ENCODE assay signal across 9 cellular contexts in genomic region chr12:26935636-26936378, GRCh38. TPM values are rescaled to one million over a fixed set of nuclear protein-coding genes. Genes with fewer than 3 reads are reported as not detected.
DNase-seq lines count a peak whose midpoint lies in the region; ATAC-seq and TF ChIP-seq lines count a peak whose summit lies in the region.
"Had no signal": no experiment of that assay in that cellular context is flagged by ENCODE, and none has a peak within 500 bp of the region (broad histone marks: within the 10 kb centered on the region; RNA-seq: fewer than 3 reads in every experiment).

No MANE protein-coding gene starts in this region.

- CTCF ChIA-PET in CD4-positive, alpha-beta T cell (lab: Charles Lee), result interaction anchor here (1.3 to 1.6 kb wide), 2 partner anchors 78 to 103 kb away, joined by 6 read pairs; partner anchors contain the start of genes ITPR2 and TM7SF3
- CTCF ChIA-PET in naive thymus-derived CD4-positive, alpha-beta T cell (lab: Charles Lee), result interaction anchor here (0.7 to 1.1 kb wide), 2 partner anchors 79 to 91 kb away, joined by 3 read pairs; partner anchors contain the start of gene TM7SF3

- H3K4me1 ChIP-seq in adipocyte (ENCODE audit: control insufficient read depth, insufficient read depth, low read length), result peaks cover 39% of the 10 kb centered on the region
- H3K4me1 ChIP-seq in naive thymus-derived CD4-positive, alpha-beta T cell (ENCODE audit: control insufficient read depth in 2 of 2, insufficient read depth in 2 of 2, low read length in 2 of 2), result peaks cover 18 to 24% of the 10 kb centered on the region in 2 donors

- peak overlapping the region; percentile 90 for H3K4me3 Mint-ChIP-seq in CD4-positive, alpha-beta T cell
- peak overlapping the region; percentile 49 to 99 (median 96) for H3K4me3 Mint-ChIP-seq in naive thymus-derived CD4-positive, alpha-beta T cell

- intact Hi-C loops in CD4-positive, alpha-beta T cell (cut with DNase I, micrococcal nuclease), result loop anchor here (2.0 to 5.0 kb wide), 3 partner anchors 36 to 371 kb away; partner anchors contain the start of gene ITPR2 (in 1 of the 2)
- intact Hi-C loops in naive thymus-derived CD4-positive, alpha-beta T cell (cut with micrococcal nuclease), result loop anchor here (2.0 to 10.0 kb wide), 6 partner anchors 206 to 1884 kb away; partner anchors contain the start of genes CCDC91 (in 1 of the 2), DNAI7 (in 1 of the 2) and ETFRF1 (in 1 of the 2)

- peaks cover 16% of the 10 kb centered on the region for H3K36me3 ChIP-seq in adipocyte (ENCODE audit: control insufficient read depth, insufficient read depth, low read length, severe bottlenecking)
- H3K36me3 ChIP-seq in naive thymus-derived CD4-positive, alpha-beta T cell (ENCODE audit: control insufficient read depth in 2 of 3, insufficient read depth in 3 of 3, low read length in 3 of 3), result peaks cover 0 to 12% (median 0%) of the 10 kb centered on the region in 3 experiments

- H3K27me3 ChIP-seq in CD4-positive, alpha-beta T cell (ENCODE audit: control insufficient read depth, insufficient read depth, low read length), result no peaks in the 10 kb centered on the region
- H3K27me3 ChIP-seq in adipocyte (replicated peaks; ENCODE audit: control insufficient read depth, insufficient read depth, low read length), result no peaks in the 10 kb centered on the region
- no peaks in the 10 kb centered on the region for H3K27me3 ChIP-seq in naive thymus-derived CD4-positive, alpha-beta T cell (ENCODE audit: control insufficient read depth in 2 of 2, insufficient read depth in 2 of 2, low read length in 2 of 2)

- POLR2A ChIA-PET in CD4-positive, alpha-beta T cell (lab: Charles Lee), result interaction anchor here (0.7 to 1.5 kb wide), 2 partner anchors 79 to 87 kb away, joined by 5 read pairs; partner anchors contain the start of genes MED21 and TM7SF3
- POLR2A ChIA-PET in naive thymus-derived CD4-positive, alpha-beta T cell (lab: Charles Lee), result interaction anchor here (0.8 to 2.0 kb wide), 3 partner anchors 9 to 80 kb away, joined by 3 to 7 read pairs (median 4); no protein-coding TSS in a partner anchor

- no peak for ATAC-seq in CD4-positive, alpha-beta T cell (ENCODE audit: poor library complexity)
- no peak for ATAC-seq in naive thymus-derived CD4-positive, alpha-beta T cell
- ATAC-seq in GM21423 (IDR thresholded peaks at IDR 0.05; ENCODE audit: unreplicated experiment) (no peak), HG03196 (IDR thresholded peaks at IDR 0.05; ENCODE audit: unreplicated experiment) (no peak)

- peak overlapping the region; percentile 100 for H3K4me3 ChIP-seq in adipocyte (ENCODE audit: low read length)
- H3K4me3 ChIP-seq in naive thymus-derived CD4-positive, alpha-beta T cell (ENCODE audit: low read length), result peak overlapping the region; percentile 96

- TF ChIP-seq CTCF in CD4-positive, alpha-beta T cell (IDR thresholded peaks at IDR 0.05), result no peak

- peaks cover 54% of the 10 kb centered on the region for H3K36me3 Mint-ChIP-seq in CD4-positive, alpha-beta T cell (ENCODE audit: low read depth)
- peaks cover 9 to 33% (median 15%) of the 10 kb centered on the region in 5 donors for H3K36me3 Mint-ChIP-seq in naive thymus-derived CD4-positive, alpha-beta T cell

- H3K27ac Mint-ChIP-seq in CD4-positive, alpha-beta T cell, result peak overlapping the region; percentile 86
- H3K27ac Mint-ChIP-seq in naive thymus-derived CD4-positive, alpha-beta T cell, result peak overlapping the region; percentile 39 to 99 (median 93)

- H3K27ac ChIP-seq in CD4-positive, alpha-beta T cell (ENCODE audit: low read depth, low read length), result peak overlapping the region; percentile 94
- peak overlapping the region; percentile 49 for H3K27ac ChIP-seq in naive thymus-derived CD4-positive, alpha-beta T cell (ENCODE audit: low read depth, low read length)

- H3K9ac ChIP-seq in adipocyte (ENCODE audit: low read length), result peak overlapping the region; percentile 99

- no peaks in the 10 kb centered on the region for H3K9me3 ChIP-seq in CD4-positive, alpha-beta T cell (ENCODE audit: control insufficient read depth, low read length)
- H3K9me3 ChIP-seq in adipocyte (ENCODE audit: control insufficient read depth, low read length), result no peaks in the 10 kb centered on the region
- no peaks in the 10 kb centered on the region for H3K9me3 ChIP-seq in naive thymus-derived CD4-positive, alpha-beta T cell (ENCODE audit: control insufficient read depth in 2 of 3, low read length in 3 of 3)

- DNase-seq in CD4-positive, alpha-beta T cell, result no peak
- DNase-seq in KG1 (lab: John Stamatoyannopoulos, UW) (peak; percentile 28), adipocyte (ENCODE audit: low read depth) (no peak), islet precursor cell (no peak), NCI-H510A treated with DMSO at 0.1 percent for 48 hours (lab: John Stamatoyannopoulos, UW) (no peak)
- DNase-seq in naive thymus-derived CD4-positive, alpha-beta T cell, result no peak
- DNase-seq: NCI-H2081 had no signal

- no peaks in the 10 kb centered on the region for H3K9me3 Mint-ChIP-seq in CD4-positive, alpha-beta T cell
- H3K9me3 Mint-ChIP-seq in naive thymus-derived CD4-positive, alpha-beta T cell, result peaks cover 0 to 2% (median 0%) of the 10 kb centered on the region in 11 donors

- H3K27me3 Mint-ChIP-seq in CD4-positive, alpha-beta T cell, result no peaks in the 10 kb centered on the region
- H3K27me3 Mint-ChIP-seq in naive thymus-derived CD4-positive, alpha-beta T cell, result peaks cover 0 to 3% (median 0%) of the 10 kb centered on the region in 5 donors

- peaks cover 75% of the 10 kb centered on the region for H3K4me1 Mint-ChIP-seq in CD4-positive, alpha-beta T cell (ENCODE audit: low read depth)
- H3K4me1 Mint-ChIP-seq in naive thymus-derived CD4-positive, alpha-beta T cell, result peaks cover 33 to 71% (median 61%) of the 10 kb centered on the region in 7 donors

RNA-seq across cellular contexts. Expression of gene INTS13, which starts 2.0 kb away (rescaled TPM):
- total RNA-seq in CD4-positive, alpha-beta T cell, result 10 to 100 TPM in 1 of 2 experiments, 1 to 10 TPM in 1; 8.5 to 12.1 TPM
- 10 to 100 TPM; 13.2 to 46.7 (median 19.0) TPM for total RNA-seq in naive thymus-derived CD4-positive, alpha-beta T cell
- 10 to 100 TPM; 18.5 to 25.8 TPM for polyA plus RNA-seq in naive thymus-derived CD4-positive, alpha-beta T cell

RNA-seq across cellular contexts. Expression of gene FGFR1OP2, which starts 2.5 kb away (rescaled TPM):
- total RNA-seq in CD4-positive, alpha-beta T cell, result 10 to 100 TPM; 44.8 to 46.8 TPM
- total RNA-seq in naive thymus-derived CD4-positive, alpha-beta T cell, result 10 to 100 TPM; 35.6 to 84.0 (median 79.0) TPM
- 10 to 100 TPM; 80.7 to 90.3 TPM for polyA plus RNA-seq in naive thymus-derived CD4-positive, alpha-beta T cell
